ENCODE assay signal across 1 cellular context in the genomic region with DNA sequence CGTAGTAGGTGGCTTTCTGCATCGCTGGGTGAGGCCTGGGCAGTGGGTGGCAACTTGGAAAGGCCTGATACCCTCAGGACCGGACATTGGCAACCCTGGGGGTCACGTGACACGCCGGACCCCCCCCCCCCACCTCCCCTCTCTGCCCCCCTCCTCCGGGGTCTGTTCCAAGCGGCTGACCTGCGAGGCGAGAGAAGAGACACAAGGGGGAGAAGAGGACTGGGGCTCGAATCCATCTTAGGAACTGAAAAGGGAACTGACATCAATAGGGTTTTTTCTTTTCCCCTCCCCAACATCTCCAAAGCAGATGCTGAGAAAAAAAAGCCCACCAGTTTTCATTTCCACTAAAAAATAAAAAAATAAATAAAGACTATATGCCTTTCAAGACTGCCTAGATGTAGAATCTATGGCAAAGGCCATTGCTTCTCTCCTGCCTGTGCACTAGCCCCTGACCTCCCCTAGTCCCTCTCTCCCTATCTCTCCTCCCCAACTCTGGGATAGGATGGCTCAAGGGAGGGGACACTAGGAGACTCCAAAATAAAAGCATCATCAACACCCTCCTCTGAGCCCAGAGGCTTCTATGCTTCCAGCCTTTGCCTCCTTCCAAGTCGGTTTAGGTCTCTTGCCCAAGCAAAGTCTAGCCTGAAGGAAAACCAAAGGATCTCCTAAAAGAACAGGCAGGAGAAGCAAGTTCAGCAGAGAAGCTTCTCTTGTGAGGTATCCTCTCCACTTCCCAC.
TF ChIP-seq lines count a peak whose summit lies in the region.

No MANE protein-coding gene starts in this region.

TF ChIP-seq in WTC11, 78 proteins besides CTCF, POLR2A, EP300 and RAD21 (continued from another document):
- TF ChIP-seq, protein P1, sequence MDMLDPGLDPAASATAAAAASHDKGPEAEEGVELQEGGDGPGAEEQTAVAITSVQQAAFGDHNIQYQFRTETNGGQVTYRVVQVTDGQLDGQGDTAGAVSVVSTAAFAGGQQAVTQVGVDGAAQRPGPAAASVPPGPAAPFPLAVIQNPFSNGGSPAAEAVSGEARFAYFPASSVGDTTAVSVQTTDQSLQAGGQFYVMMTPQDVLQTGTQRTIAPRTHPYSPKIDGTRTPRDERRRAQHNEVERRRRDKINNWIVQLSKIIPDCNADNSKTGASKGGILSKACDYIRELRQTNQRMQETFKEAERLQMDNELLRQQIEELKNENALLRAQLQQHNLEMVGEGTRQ (CRISPR knock-in tag; IDR thresholded peaks at IDR 0.05), result peak; percentile 59; the same call in 1 of the 2 replicates
TF ChIP-seq in WTC11: peak in this region for 1.
